Comparison of ENCODE assay signal across 8 cellular contexts in genomic region chr3:141308588-141309218, GRCh38. TPM values are rescaled to one million over a fixed set of nuclear protein-coding genes. Genes with fewer than 3 reads are reported as not detected.
A peak's percentile ranks its signal among the peaks of the same experiment; 100 is the strongest.
DNase-seq lines count a peak whose midpoint lies in the region; ATAC-seq and TF ChIP-seq lines count a peak whose summit lies in the region.

No MANE protein-coding gene starts in this region.

- H2BK5ac ChIP-seq in neuronal stem cell (ENCODE audit: low read length) = no peak overlapping the region

- H3K79me1 ChIP-seq in neuronal stem cell (ENCODE audit: low read depth, low read length) = no peaks in the 10 kb centered on the region

- WGBS in GM23248 (ENCODE audit: low coverage in 1 of 2, low lambda C conversion rate in 2 of 2, missing lambda C conversion rate in 2 of 2), 2 experiments = 44 to 47% methylated on average over 13 of the region's 13 CpGs
- WGBS in neuronal stem cell (ENCODE audit: extremely low coverage in 2 of 2, insufficient read length in 2 of 2, insufficient replicate concordance in 1 of 2), 2 donors = no CpG with 5 or more reads among the region's 13 CpGs

- H3K9ac ChIP-seq in GM23248 (no peak overlapping the region), OCI-LY3 (ENCODE audit: low read length) (no peak overlapping the region), neuronal stem cell (ENCODE audit: low read depth, low read length, poor library complexity) (no peak overlapping the region)

- H3K4ac ChIP-seq in neuronal stem cell (ENCODE audit: low read length) = no peak overlapping the region

- no peak overlapping the region for H2BK120ac ChIP-seq in neuronal stem cell (ENCODE audit: low read depth, low read length)

- no peak overlapping the region for H3K18ac ChIP-seq in neuronal stem cell (ENCODE audit: low read length)

- ATAC-seq in GM19324 (IDR thresholded peaks at IDR 0.05; ENCODE audit: low FRiP score, unreplicated experiment) = no peak

- no peak overlapping the region for H2AK5ac ChIP-seq in neuronal stem cell (ENCODE audit: low read depth, low read length)

- no peak overlapping the region for H2BK12ac ChIP-seq in neuronal stem cell (ENCODE audit: low read length)

- H3K27me3 ChIP-seq in GM23248 (replicated peaks; ENCODE audit: insufficient read depth) (no peaks in the 10 kb centered on the region), OCI-LY3 (ENCODE audit: low read depth, low read length) (no peaks in the 10 kb centered on the region), neuronal stem cell (ENCODE audit: control insufficient read depth in 3 of 3, insufficient read depth in 3 of 3, low read depth in 1 of 3, low read length in 3 of 3) (no peaks in the 10 kb centered on the region)

- TF ChIP-seq CTCF in OCI-LY3 (IDR thresholded peaks at IDR 0.05; ENCODE audit: low read depth, low read length) = 0 out of 2 replicates have a peak, but pooled peaks have one; percentile 19
- peak; percentile 84 for TF ChIP-seq CTCF in epithelial cell of proximal tubule (conservative IDR thresholded peaks at IDR 0.05; ENCODE audit: low read depth, low read length)

- in situ Hi-C loops in GM23248 (cut with MboI) = loop anchor here (25.0 kb wide), 1 partner anchor 254 kb away; no protein-coding TSS in a partner anchor

- no peak overlapping the region for H3K27ac ChIP-seq in GM23248
- no peak overlapping the region for H3K27ac ChIP-seq in OCI-LY3 (ENCODE audit: low read length)
- no peak overlapping the region for H3K27ac ChIP-seq in neuronal stem cell (replicated peaks; ENCODE audit: low read length)

- H3K14ac ChIP-seq in neuronal stem cell (ENCODE audit: low read length) = no peak overlapping the region

- H3K36me3 ChIP-seq in GM23248 (ENCODE audit: low read depth) (no peaks in the 10 kb centered on the region), OCI-LY3 (replicated peaks; ENCODE audit: low read depth, low read length) (no peaks in the 10 kb centered on the region), neuronal stem cell (replicated peaks in 1 of 2; ENCODE audit: control insufficient read depth in 2 of 2, insufficient read depth in 2 of 2, low read length in 2 of 2) (no peaks in the 10 kb centered on the region)

- H3F3A ChIP-seq in GM23248 (ENCODE audit: insufficient read depth) = no peaks in the 10 kb centered on the region

- H4K91ac ChIP-seq in neuronal stem cell (ENCODE audit: low read depth, low read length, poor library complexity) = no peak overlapping the region

- no peak overlapping the region for H4K8ac ChIP-seq in neuronal stem cell (ENCODE audit: low read depth, low read length)

- H4K20me1 ChIP-seq in GM23248 (ENCODE audit: insufficient read depth) (no peaks in the 10 kb centered on the region), OCI-LY3 (ENCODE audit: insufficient read depth, low read length) (no peaks in the 10 kb centered on the region)

- H3K4me2 ChIP-seq in GM23248 (ENCODE audit: unreplicated experiment) (no peak overlapping the region), OCI-LY3 (ENCODE audit: low read length) (no peak overlapping the region), neuronal stem cell (ENCODE audit: insufficient read depth, low read length, poor library complexity, severe bottlenecking) (no peak overlapping the region)

- H2BK15ac ChIP-seq in neuronal stem cell (ENCODE audit: low read length) = peak overlapping the region; percentile 28

- H3K4me3 ChIP-seq in GM23248 (no peak overlapping the region), OCI-LY3 (ENCODE audit: low read length) (no peak overlapping the region), epithelial cell of proximal tubule (ENCODE audit: low read depth, low read length) (no peak overlapping the region), neuronal stem cell (ENCODE audit: low read length in 2 of 2) (no peak overlapping the region)

- peak; percentile 51 for DNase-seq in AG08395 (ENCODE audit: low spot score)
- peak; percentile 80 for DNase-seq in GM23248
- DNase-seq in epithelial cell of proximal tubule (ENCODE audit: low read depth) = no peak
- DNase-seq in neuronal stem cell (ENCODE audit: low spot score) = peak; percentile 45
- no peak for DNase-seq in pons (ENCODE audit: low spot score)
- DNase-seq in retina = no peak

- H3K9me3 ChIP-seq in GM23248 (ENCODE audit: low read depth) (no peaks in the 10 kb centered on the region), OCI-LY3 (ENCODE audit: insufficient read depth, low read length) (no peaks in the 10 kb centered on the region), neuronal stem cell (replicated peaks in 1 of 2; ENCODE audit: control insufficient read depth in 2 of 2, insufficient read depth in 1 of 2, low read depth in 1 of 2, low read length in 2 of 2) (no peaks in the 10 kb centered on the region)

- no peaks in the 10 kb centered on the region for H3K79me2 ChIP-seq in GM23248 (ENCODE audit: insufficient read depth)
- H3K79me2 ChIP-seq in OCI-LY3 (ENCODE audit: low read length) = peaks cover 8% of the 10 kb centered on the region

- H3K23ac ChIP-seq in neuronal stem cell (ENCODE audit: low read depth, low read length, poor library complexity) = no peak overlapping the region

- H3K9me2 ChIP-seq in GM23248 (ENCODE audit: insufficient read depth) = no peaks in the 10 kb centered on the region

- H3K4me1 ChIP-seq in GM23248 (ENCODE audit: insufficient read depth) (peaks cover 15% of the 10 kb centered on the region), OCI-LY3 (ENCODE audit: low read length) (peaks cover 14% of the 10 kb centered on the region), neuronal stem cell (ENCODE audit: control insufficient read depth in 2 of 2, insufficient read depth in 1 of 2, low read depth in 1 of 2, low read length in 2 of 2) (peaks cover 4 to 7% of the 10 kb centered on the region in 2 donors)

- H2AFZ ChIP-seq in GM23248 (0 out of 2 replicates have a peak overlapping the region, but pooled peaks have one; percentile 18), OCI-LY3 (ENCODE audit: low read depth, low read length) (no peak overlapping the region), neuronal stem cell (ENCODE audit: low read length) (no peak overlapping the region)

RNA-seq across cellular contexts. Expression of gene ZBTB38, which starts 59.6 kb away (rescaled TPM):
- total RNA-seq in GM23248 (2014; rRNA removed; shearing (Covaris generic)) = 159 and 175 TPM in 2 replicates
- polyA plus RNA-seq in GM23248 (2016; fragmentation: Nextera tagmentation; extraction: Ambion mirVana) = 107 and 112 TPM in 2 replicates
- total RNA-seq in epithelial cell of proximal tubule = 41.7 and 51.5 TPM in 2 replicates
- 7.1 TPM for polyA plus RNA-seq in neuronal stem cell (2013, experiment 1 of 2)
- polyA plus RNA-seq in neuronal stem cell (2013, experiment 2 of 2) = 7.6 TPM

Comparison
In these comparisons a context has a peak if more than half of its experiments do, and no peak if none do; other contexts are left out.
1. DNase-seq: peak in AG08395 (single experiment), GM23248 (single experiment) and neuronal stem cell (single experiment); none in epithelial cell of proximal tubule (single experiment), pons (single experiment) and retina (single experiment).